ENCODE assay signal across 17 cellular contexts in genomic region chr17:39820541-39820940, GRCh38. TPM values are rescaled to one million over a fixed set of nuclear protein-coding genes. Genes with fewer than 3 reads are reported as not detected.
A peak's percentile ranks its signal among the peaks of the same experiment; 100 is the strongest.
DNase-seq lines count a peak whose midpoint lies in the region; ATAC-seq, FAIRE-seq and TF ChIP-seq lines count a peak whose summit lies in the region.
"Had no signal": no experiment of that assay in that cellular context is flagged by ENCODE, and none has a peak within 500 bp of the region (broad histone marks: within the 10 kb centered on the region; RNA-seq: fewer than 3 reads in every experiment).

No MANE protein-coding gene starts in this region.

- peak overlapping the region; percentile 75 for H3K27ac ChIP-seq in OCI-LY3 (ENCODE audit: low read length)
- peak overlapping the region; percentile 75 for H3K27ac ChIP-seq in effector memory CD4-positive, alpha-beta T cell (ENCODE audit: insufficient read depth, low read length, poor library complexity, severe bottlenecking)
- H3K27ac ChIP-seq: hepatocyte, thoracic aorta had no signal

- no peaks in the 10 kb centered on the region for H3K27me3 Mint-ChIP-seq in activated CD4-positive, alpha-beta T cell treated with anti-CD3 and anti-CD28 coated beads, Interleukin-2, amount 10 ng/mL, durations not matched to agents 7 days and 5 days

- no peak overlapping the region for H3K4me2 ChIP-seq in OCI-LY3 (ENCODE audit: low read length)
- H3K4me2 ChIP-seq: hepatocyte, smooth muscle cell had no signal

- H3K27me3 ChIP-seq in OCI-LY3 (ENCODE audit: low read depth, low read length) = no peaks in the 10 kb centered on the region
- no peaks in the 10 kb centered on the region for H3K27me3 ChIP-seq in effector memory CD4-positive, alpha-beta T cell (replicated peaks; ENCODE audit: control insufficient read depth, insufficient read depth, low read length, poor library complexity, severe bottlenecking)
- H3K27me3 ChIP-seq: hepatocyte had no signal

- H3K4me1 Mint-ChIP-seq in activated CD4-positive, alpha-beta T cell treated with anti-CD3 and anti-CD28 coated beads, Interleukin-2, amount 10 ng/mL, durations not matched to agents 7 days and 5 days = peaks cover 50% of the 10 kb centered on the region

- no peak for FAIRE-seq in D721Med (lab: Jason Lieb, UNC)

- peaks cover 72% of the 10 kb centered on the region for H3K36me3 Mint-ChIP-seq in activated CD4-positive, alpha-beta T cell treated with anti-CD3 and anti-CD28 coated beads, Interleukin-2, amount 10 ng/mL, durations not matched to agents 7 days and 5 days (ENCODE audit: low read depth)

- ATAC-seq in stimulated activated naive CD8-positive, alpha-beta T cell treated with anti-CD3 and anti-CD28 coated beads, Interleukin-15, Interleukin-2, amounts not matched to agents 100 U/mL and 50 U/mL, for 24 hours = peak; percentile 16
- ATAC-seq in GM18505 (IDR thresholded peaks at IDR 0.05; ENCODE audit: unreplicated experiment) = no peak

- H3K9me3 Mint-ChIP-seq in activated CD4-positive, alpha-beta T cell treated with anti-CD3 and anti-CD28 coated beads, Interleukin-2, amount 10 ng/mL, durations not matched to agents 7 days and 5 days = peaks cover 35% of the 10 kb centered on the region

- no peaks in the 10 kb centered on the region for H4K20me1 ChIP-seq in OCI-LY3 (ENCODE audit: insufficient read depth, low read length)

- DNase-seq in activated CD4-positive, alpha-beta T cell treated with anti-CD3 and anti-CD28 coated beads, Interleukin-2, amount 10 ng/mL, durations not matched to agents 7 days and 5 days = no peak
- DNase-seq in activated CD4-positive, alpha-beta T cell treated with anti-CD3 and anti-CD28 coated beads for 1 hour = no peak
- DNase-seq in effector memory CD4-positive, alpha-beta T cell = no peak
- DNase-seq in stimulated activated naive CD8-positive, alpha-beta T cell treated with anti-CD3 and anti-CD28 coated beads, Interleukin-15, Interleukin-2, amounts not matched to agents 100 U/mL and 50 U/mL, for 24 hours = no peak
- DNase-seq in D721Med (ENCODE audit: insufficient read length, low spot score) = no peak
- no peak for DNase-seq in cardiac septum (ENCODE audit: low spot score)
- DNase-seq: activated CD4-positive, CD25-positive, alpha-beta regulatory T cell treated with anti-CD3 and anti-CD28 coated beads, Interleukin-2, amount 50 U/mL, for 72 hours; activated gamma-delta T cell treated with Interleukin-2 at 50 U/mL for 16 hours; occipital lobe; OCI-M1 had no signal

- H3K4me3 ChIP-seq in OCI-LY3 (ENCODE audit: low read length) = no peak overlapping the region
- no peak overlapping the region for H3K4me3 ChIP-seq in effector memory CD4-positive, alpha-beta T cell (ENCODE audit: insufficient read depth, low read depth, low read length, poor library complexity, severe bottlenecking)
- H3K4me3 ChIP-seq: hepatocyte, smooth muscle cell, thoracic aorta had no signal

- H2AFZ ChIP-seq in OCI-LY3 (ENCODE audit: low read depth, low read length) = no peak overlapping the region
- H2AFZ ChIP-seq: hepatocyte had no signal

- POLR2A ChIA-PET in activated CD4-positive, alpha-beta T cell treated with anti-CD3 and anti-CD28 coated beads, Interleukin-2, amount 10 ng/mL, durations not matched to agents 7 days and 5 days (lab: Charles Lee) = no interaction called here

- TF ChIP-seq CTCF in OCI-LY3 (IDR thresholded peaks at IDR 0.05; ENCODE audit: low read depth, low read length) (0 out of 2 replicates have a peak, but pooled peaks have one; percentile 14), D721Med (IDR thresholded peaks at IDR 0.05; ENCODE audit: insufficient read depth, missing control alignments) (no peak)

- CTCF ChIA-PET in activated CD4-positive, alpha-beta T cell treated with anti-CD3 and anti-CD28 coated beads, Interleukin-2, amount 10 ng/mL, durations not matched to agents 7 days and 5 days (lab: Charles Lee) = interaction anchor here (0.5 to 1.9 kb wide), 9 partner anchors 10 to 235 kb away, joined by 3 to 6 read pairs (median 4); partner anchors contain the start of gene MIEN1

- H3K27ac Mint-ChIP-seq in activated CD4-positive, alpha-beta T cell treated with anti-CD3 and anti-CD28 coated beads, Interleukin-2, amount 10 ng/mL, durations not matched to agents 7 days and 5 days = peak overlapping the region; percentile 90

- peaks cover 26% of the 10 kb centered on the region for H3K9me3 ChIP-seq in OCI-LY3 (ENCODE audit: insufficient read depth, low read length)
- H3K9me3 ChIP-seq in effector memory CD4-positive, alpha-beta T cell (ENCODE audit: control insufficient read depth, low read length) = peaks cover 10% of the 10 kb centered on the region
- H3K9me3 ChIP-seq: thoracic aorta had no signal

- peaks cover 78% of the 10 kb centered on the region for H3K36me3 ChIP-seq in OCI-LY3 (replicated peaks; ENCODE audit: low read depth, low read length)
- H3K36me3 ChIP-seq in effector memory CD4-positive, alpha-beta T cell (ENCODE audit: control insufficient read depth, insufficient read depth, low read length) = peaks cover 25% of the 10 kb centered on the region
- H3K36me3 ChIP-seq: thoracic aorta had no signal

- no peak for TF ChIP-seq POLR2A in GM18505 (IDR thresholded peaks at IDR 0.05; ENCODE audit: borderline replicate concordance, extremely low read depth, insufficient read depth, insufficient read length)

- peaks cover 53% of the 10 kb centered on the region for H3K4me1 ChIP-seq in OCI-LY3 (ENCODE audit: low read length)
- peaks cover 36% of the 10 kb centered on the region for H3K4me1 ChIP-seq in effector memory CD4-positive, alpha-beta T cell (ENCODE audit: control insufficient read depth, insufficient read depth, low read length, poor library complexity, severe bottlenecking)

- peaks cover 52% of the 10 kb centered on the region for H3K79me2 ChIP-seq in OCI-LY3 (ENCODE audit: low read length)
- H3K79me2 ChIP-seq: hepatocyte had no signal

- no peak overlapping the region for H3K4me3 Mint-ChIP-seq in activated CD4-positive, alpha-beta T cell treated with anti-CD3 and anti-CD28 coated beads, Interleukin-2, amount 10 ng/mL, durations not matched to agents 7 days and 5 days

- intact Hi-C loops in cardiac septum (cut with DNase I) = no loop called here

- H3K9ac ChIP-seq in OCI-LY3 (ENCODE audit: low read length) = no peak overlapping the region

RNA-seq across cellular contexts. Expression of gene IKZF3, which starts 43.6 kb away (rescaled TPM):
- 10 to 100 TPM; 33.1 to 39.8 TPM for total RNA-seq in activated CD4-positive, alpha-beta T cell treated with anti-CD3 and anti-CD28 coated beads, Interleukin-2, amount 10 ng/mL, durations not matched to agents 7 days and 5 days
- 0.51 TPM for total RNA-seq in cardiac septum
- total RNA-seq: A172 had no signal

RNA-seq across cellular contexts. Expression of gene ZPBP2, which starts 47.5 kb away (rescaled TPM):
- not detected for total RNA-seq in activated CD4-positive, alpha-beta T cell treated with anti-CD3 and anti-CD28 coated beads, Interleukin-2, amount 10 ng/mL, durations not matched to agents 7 days and 5 days
- not detected for total RNA-seq in cardiac septum
- total RNA-seq: A172, hepatocyte, liver, occipital lobe, smooth muscle cell, thoracic aorta had no signal

Comparison
In these comparisons a context has a peak if more than half of its experiments do, and no peak if none do; other contexts are left out.
1. RNA of gene IKZF3, which starts 43.6 kb away (total RNA-seq): 33.1 to 39.8 TPM in activated CD4-positive, alpha-beta T cell treated with anti-CD3 and anti-CD28 coated beads, Interleukin-2, amount 10 ng/mL, durations not matched to agents 7 days and 5 days; 0.51 TPM in cardiac septum (single experiment); every median in the first group is over 10 times any median in the second.